25 cellular contexts compared by ENCODE assay signal in the genomic region with DNA sequence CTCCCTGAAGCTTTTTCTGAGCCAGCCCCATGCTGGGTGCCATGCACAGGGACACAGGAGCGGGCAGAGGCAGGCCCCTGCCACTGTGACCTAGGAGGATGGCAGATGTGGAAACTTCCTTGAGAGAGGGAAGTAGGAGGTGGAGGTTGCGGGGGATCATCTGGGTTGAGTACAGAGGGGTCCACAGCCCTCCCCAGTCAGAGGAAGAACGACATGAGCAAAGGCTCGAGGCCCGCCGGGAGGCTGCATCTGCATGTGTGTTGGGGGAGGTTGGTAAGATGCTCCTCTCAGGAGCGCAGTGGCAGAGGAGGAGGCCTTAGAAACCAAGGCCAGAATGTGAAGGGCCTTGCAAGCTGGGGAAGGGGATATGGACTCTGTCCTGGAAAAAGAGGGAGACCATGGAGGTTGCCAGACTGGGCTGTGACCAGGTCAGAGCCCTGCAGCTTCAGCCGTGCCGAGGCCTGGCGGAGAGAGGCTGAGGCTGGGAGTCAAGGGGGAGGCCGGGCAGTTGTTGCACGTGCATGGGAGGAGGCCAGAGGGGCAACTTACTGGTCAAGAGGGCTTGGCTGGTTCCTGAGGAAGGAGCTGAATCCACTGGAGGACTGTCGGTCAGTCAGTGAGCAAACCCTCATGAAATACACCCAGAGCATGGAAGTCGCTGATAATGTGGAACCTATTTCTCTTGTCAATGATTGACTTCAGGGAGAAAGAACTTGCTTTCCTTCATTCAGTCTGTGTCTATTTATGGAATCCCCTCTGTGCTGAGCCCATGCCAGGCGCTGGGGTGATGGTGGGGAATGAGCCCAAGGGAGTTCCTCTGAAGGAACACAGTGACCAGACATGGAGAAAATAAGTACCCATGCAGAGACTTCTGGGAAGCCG. TPM values are rescaled to one million over a fixed set of nuclear protein-coding genes. Genes with fewer than 3 reads are reported as not detected.
DNase-seq lines count a peak whose midpoint lies in the region; ATAC-seq lines count a peak whose summit lies in the region.
"Had no signal": no experiment of that assay in that cellular context is flagged by ENCODE, and none has a peak within 500 bp of the region (broad histone marks: within the 10 kb centered on the region; RNA-seq: fewer than 3 reads in every experiment).

No MANE protein-coding gene starts in this region.

- H3K27me3 Mint-ChIP-seq in CD4-positive, CD25-positive, alpha-beta regulatory T cell = no peaks in the 10 kb centered on the region
- no peaks in the 10 kb centered on the region for H3K27me3 Mint-ChIP-seq in central memory CD8-positive, alpha-beta T cell
- H3K27me3 Mint-ChIP-seq: activated naive CD4-positive, alpha-beta T cell treated with anti-CD3 and anti-CD28 coated beads, Interleukin-2, amount 50 U/mL, for 24 hours had no signal

- ATAC-seq in CD4-positive, CD25-positive, alpha-beta regulatory T cell (ENCODE audit: low read depth in 2 of 2) = no peak
- ATAC-seq in central memory CD8-positive, alpha-beta T cell (replicated peaks; ENCODE audit: extremely low read depth, poor library complexity, severe bottlenecking) = no peak
- ATAC-seq in right cardiac atrium (peak; percentile 26 to 56), sciatic nerve (no peak)
- ATAC-seq: left colon had no signal

- no peaks in the 10 kb centered on the region for H3K4me1 ChIP-seq in CD4-positive, CD25-positive, alpha-beta regulatory T cell (ENCODE audit: control insufficient read depth, insufficient read depth, low read length, poor library complexity, severe bottlenecking)
- peaks cover 4% of the 10 kb centered on the region for H3K4me1 ChIP-seq in right cardiac atrium (ENCODE audit: control insufficient read depth, insufficient read depth, low read length)

- H3K36me3 ChIP-seq in CD4-positive, CD25-positive, alpha-beta regulatory T cell (ENCODE audit: control insufficient read depth, insufficient read depth, low read length) = peaks cover 26% of the 10 kb centered on the region

- intact Hi-C loops in right cardiac atrium (cut with DNase I) = no loop called here
- intact Hi-C loops in sciatic nerve (cut with DNase I) = no loop called here

- H3K9me3 ChIP-seq in CD4-positive, CD25-positive, alpha-beta regulatory T cell (ENCODE audit: control insufficient read depth in 2 of 2, low read length in 2 of 2) = no peaks in the 10 kb centered on the region
- H3K9me3 ChIP-seq in right cardiac atrium (ENCODE audit: control insufficient read depth, low read length) = no peaks in the 10 kb centered on the region
- H3K9me3 ChIP-seq: neutrophil, stomach had no signal

- DNase-seq in CD4-positive, CD25-positive, alpha-beta regulatory T cell = no peak
- DNase-seq in central memory CD8-positive, alpha-beta T cell (ENCODE audit: low spot score in 2 of 2) = no peak
- no peak for DNase-seq in right cardiac atrium
- DNase-seq in sciatic nerve (ENCODE audit: low spot score) = peak; percentile 49
- no peak for DNase-seq in activated T-cell treated with anti-CD3 and anti-CD28 coated beads for 4 hours
- no peak for DNase-seq in NCI-H748 treated with DMSO at 0.1 percent for 48 hours (lab: John Stamatoyannopoulos, UW)
- no peak for DNase-seq in NCI-H187 (lab: John Stamatoyannopoulos, UW)
- no peak for DNase-seq in hypothalamus (lab: John Stamatoyannopoulos, UW)
- DNase-seq: activated CD4-positive, alpha-beta T cell treated with anti-CD3 and anti-CD28 coated beads for 4 hours; EL; GOT3; left colon; midbrain; NCI-H1092; NCI-H2029 treated with DMSO at 0.1 percent for 48 hours; stomach had no signal

- no peak overlapping the region for H3K4me3 ChIP-seq in CD4-positive, CD25-positive, alpha-beta regulatory T cell (ENCODE audit: low read depth, low read length)
- H3K4me3 ChIP-seq in right cardiac atrium (ENCODE audit: low read length) = no peak overlapping the region
- H3K4me3 ChIP-seq: stomach had no signal

- no peaks in the 10 kb centered on the region for H3K27me3 ChIP-seq in CD4-positive, CD25-positive, alpha-beta regulatory T cell (ENCODE audit: control insufficient read depth, insufficient read depth, low read length)
- no peaks in the 10 kb centered on the region for H3K27me3 ChIP-seq in right cardiac atrium (ENCODE audit: control insufficient read depth, insufficient read depth)
- H3K27me3 ChIP-seq: neutrophil, stomach had no signal

- no peaks in the 10 kb centered on the region for H3K9me3 Mint-ChIP-seq in CD4-positive, CD25-positive, alpha-beta regulatory T cell
- H3K9me3 Mint-ChIP-seq in central memory CD8-positive, alpha-beta T cell = no peaks in the 10 kb centered on the region
- H3K9me3 Mint-ChIP-seq: activated naive CD4-positive, alpha-beta T cell treated with anti-CD3 and anti-CD28 coated beads, Interleukin-2, amount 50 U/mL, for 24 hours; T-helper 1 cell treated with Interleukin-12 subunit alpha and Interleukin-12 subunit beta and Interleukin-4 antibody, amounts not matched to agents 30 μg/mL and 1 μg/mL, for 36 hours had no signal

- H3K36me3 Mint-ChIP-seq in CD4-positive, CD25-positive, alpha-beta regulatory T cell = peaks cover 33% of the 10 kb centered on the region
- H3K36me3 Mint-ChIP-seq in central memory CD8-positive, alpha-beta T cell (ENCODE audit: insufficient read depth) = peaks cover 17% of the 10 kb centered on the region

- WGBS in right cardiac atrium = 87% methylated on average over 16 of the region's 16 CpGs

- peak overlapping the region in 1 of 4 donors; percentile 15 for H3K4me3 Mint-ChIP-seq in CD4-positive, CD25-positive, alpha-beta regulatory T cell
- no peak overlapping the region for H3K4me3 Mint-ChIP-seq in central memory CD8-positive, alpha-beta T cell
- H3K4me3 Mint-ChIP-seq: activated naive CD4-positive, alpha-beta T cell treated with anti-CD3 and anti-CD28 coated beads, Interleukin-2, amount 50 U/mL, for 24 hours; T-helper 1 cell treated with Interleukin-12 subunit alpha and Interleukin-12 subunit beta and Interleukin-4 antibody, amounts not matched to agents 30 μg/mL and 1 μg/mL, for 36 hours had no signal

- no peak overlapping the region for H3K27ac ChIP-seq in CD4-positive, CD25-positive, alpha-beta regulatory T cell (ENCODE audit: insufficient read depth, low read length, poor library complexity, severe bottlenecking)
- no peak overlapping the region for H3K27ac ChIP-seq in right cardiac atrium (ENCODE audit: low read length)
- H3K27ac ChIP-seq: neutrophil, stomach had no signal

- peaks cover 0 to 14% (median 4%) of the 10 kb centered on the region in 4 donors for H3K4me1 Mint-ChIP-seq in CD4-positive, CD25-positive, alpha-beta regulatory T cell
- peaks cover 18% of the 10 kb centered on the region for H3K4me1 Mint-ChIP-seq in central memory CD8-positive, alpha-beta T cell

- H3K27ac Mint-ChIP-seq in CD4-positive, CD25-positive, alpha-beta regulatory T cell = peak overlapping the region; percentile 23 to 43 (median 25)
- peak overlapping the region; percentile 9 for H3K27ac Mint-ChIP-seq in central memory CD8-positive, alpha-beta T cell (ENCODE audit: low read depth)
- H3K27ac Mint-ChIP-seq: activated naive CD4-positive, alpha-beta T cell treated with anti-CD3 and anti-CD28 coated beads, Interleukin-2, amount 50 U/mL, for 24 hours; T-helper 1 cell treated with Interleukin-12 subunit alpha and Interleukin-12 subunit beta and Interleukin-4 antibody, amounts not matched to agents 30 μg/mL and 1 μg/mL, for 36 hours had no signal

RNA-seq across cellular contexts. Expression of a gene that starts 31.7 kb away (rescaled TPM):
- not detected for total RNA-seq in CD4-positive, CD25-positive, alpha-beta regulatory T cell
- polyA plus RNA-seq in CD4-positive, CD25-positive, alpha-beta regulatory T cell = not detected
- total RNA-seq in right cardiac atrium (not detected), sciatic nerve (not detected)
- not detected for polyA plus RNA-seq in right cardiac atrium
- total RNA-seq: fibroblast of lung, glomerular endothelial cell, left colon, NCI-H460, SK-MEL-5, stomach, ureter had no signal
- polyA plus RNA-seq: BJ, fibroblast of lung, stomach had no signal

RNA-seq across cellular contexts. Expression of a gene that starts 32.9 kb away (rescaled TPM):
- 20.2 TPM for total RNA-seq in CD4-positive, CD25-positive, alpha-beta regulatory T cell
- polyA plus RNA-seq in CD4-positive, CD25-positive, alpha-beta regulatory T cell = 10 to 100 TPM; 12.2 to 21.7 (median 14.0) TPM
- total RNA-seq in right cardiac atrium = 10 to 100 TPM; 31.0 to 42.5 (median 40.8) TPM
- polyA plus RNA-seq in right cardiac atrium = 22.2 TPM
- total RNA-seq in sciatic nerve = 40.0 TPM

Comparison
In these comparisons a context has a peak if more than half of its experiments do, and no peak if none do; other contexts are left out.
1. ATAC-seq: peak in right cardiac atrium (2 of 2); none in CD4-positive, CD25-positive, alpha-beta regulatory T cell (0 of 2), central memory CD8-positive, alpha-beta T cell (single experiment) and sciatic nerve (single experiment).